ENCODE assay signal across 8 cellular contexts in the genomic region with DNA sequence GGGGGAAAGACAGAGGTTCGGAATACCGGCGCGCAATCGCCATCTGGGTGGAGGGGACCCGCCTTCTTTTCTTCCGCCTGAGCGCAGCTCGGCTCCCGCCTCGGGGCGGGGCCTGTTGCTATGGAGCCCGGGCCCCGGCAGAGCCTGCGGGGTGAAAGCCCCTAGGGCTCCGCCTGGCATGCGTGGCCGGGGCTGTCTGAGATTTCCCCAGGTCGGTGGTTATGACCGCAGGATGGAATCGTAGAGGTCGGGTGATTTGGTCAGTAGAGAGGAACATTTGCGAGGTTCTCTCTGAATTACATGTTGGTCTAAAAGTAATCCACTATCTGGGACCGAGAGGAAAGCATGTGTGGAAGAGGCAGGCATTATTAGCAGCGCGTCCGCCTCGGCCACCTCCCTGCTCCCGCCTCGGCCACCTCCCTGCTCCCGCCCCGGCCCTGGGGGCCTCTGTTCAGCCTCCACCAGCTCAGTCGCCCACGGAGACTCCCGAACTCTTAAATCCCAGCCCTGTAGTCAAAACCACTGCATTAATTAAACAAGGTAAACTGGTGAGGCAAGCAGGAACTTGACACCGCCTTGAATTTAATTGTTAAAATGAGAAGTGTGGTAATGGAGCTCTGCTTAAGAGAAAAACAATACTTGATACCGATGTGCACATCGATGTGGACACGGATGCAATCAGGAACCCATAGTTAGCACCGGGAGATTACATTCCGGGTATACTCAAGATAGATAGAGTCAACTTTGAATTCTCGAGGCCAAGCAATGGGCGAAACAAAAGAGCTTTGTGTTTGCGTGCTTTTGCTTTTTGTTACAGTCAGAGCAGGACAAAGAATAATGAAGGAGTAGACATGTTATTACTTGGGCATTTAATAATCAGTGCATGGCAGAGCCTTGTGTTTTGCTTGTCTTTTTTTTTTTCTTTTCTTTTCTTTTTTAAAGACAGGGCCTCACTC. TPM values are rescaled to one million over a fixed set of nuclear protein-coding genes. Genes with fewer than 3 reads are reported as not detected.
DNase-seq lines count a peak whose midpoint lies in the region; ATAC-seq lines count a peak whose summit lies in the region.

No MANE protein-coding gene starts in this region.

- no peaks in the 10 kb centered on the region for H3K36me3 Mint-ChIP-seq in activated CD4-positive, alpha-beta T cell treated with anti-CD3 and anti-CD28 coated beads, Interleukin-2, amount 10 ng/mL, durations not matched to agents 7 days and 5 days (ENCODE audit: low read depth)

- H3K4me1 Mint-ChIP-seq in activated CD4-positive, alpha-beta T cell treated with anti-CD3 and anti-CD28 coated beads, Interleukin-2, amount 10 ng/mL, durations not matched to agents 7 days and 5 days = peaks cover 26% of the 10 kb centered on the region

- H3K27ac Mint-ChIP-seq in activated CD4-positive, alpha-beta T cell treated with anti-CD3 and anti-CD28 coated beads, Interleukin-2, amount 10 ng/mL, durations not matched to agents 7 days and 5 days = peak overlapping the region; percentile 89

- H3K27me3 Mint-ChIP-seq in activated CD4-positive, alpha-beta T cell treated with anti-CD3 and anti-CD28 coated beads, Interleukin-2, amount 10 ng/mL, durations not matched to agents 7 days and 5 days = peaks cover 4% of the 10 kb centered on the region

- POLR2A ChIA-PET in activated CD4-positive, alpha-beta T cell treated with anti-CD3 and anti-CD28 coated beads, Interleukin-2, amount 10 ng/mL, durations not matched to agents 7 days and 5 days (lab: Charles Lee) = no interaction called here

- CTCF ChIA-PET in activated CD4-positive, alpha-beta T cell treated with anti-CD3 and anti-CD28 coated beads, Interleukin-2, amount 10 ng/mL, durations not matched to agents 7 days and 5 days (lab: Charles Lee) = interaction anchor here (0.6 to 1.2 kb wide), 4 partner anchors 16 to 333 kb away, joined by 3 read pairs; a partner anchor contains a TSS

- ATAC-seq in GM19025 (IDR thresholded peaks at IDR 0.05; ENCODE audit: low read depth, unreplicated experiment) (peak; percentile 98), HG03159 (IDR thresholded peaks at IDR 0.05; ENCODE audit: unreplicated experiment) (peak; percentile 98)

- H3K4me3 Mint-ChIP-seq in activated CD4-positive, alpha-beta T cell treated with anti-CD3 and anti-CD28 coated beads, Interleukin-2, amount 10 ng/mL, durations not matched to agents 7 days and 5 days = peak overlapping the region; percentile 84

- H3K9me3 Mint-ChIP-seq in activated CD4-positive, alpha-beta T cell treated with anti-CD3 and anti-CD28 coated beads, Interleukin-2, amount 10 ng/mL, durations not matched to agents 7 days and 5 days = no peaks in the 10 kb centered on the region

- DNase-seq in AG08396 (ENCODE audit: low spot score) (peak; percentile 94), NCI-H446 treated with DMSO at 0.1 percent for 48 hours (lab: John Stamatoyannopoulos, UW) (peak; percentile 46), cortex of kidney (lab: John Stamatoyannopoulos, UW) (peak; percentile 11), left kidney (ENCODE audit: low read depth, low spot score) (peak; percentile 96)
- DNase-seq in activated CD4-positive, alpha-beta T cell treated with anti-CD3 and anti-CD28 coated beads, Interleukin-2, amount 10 ng/mL, durations not matched to agents 7 days and 5 days = peak; percentile 85
- peak; percentile 69 to 72 for DNase-seq in stimulated activated CD4-positive, alpha-beta T cell treated with anti-CD3 and anti-CD28 coated beads, Interleukin-2, amount 100 ng/mL, for 48 hours

RNA-seq across cellular contexts. Expression of a gene that starts 45.2 kb away (rescaled TPM):
- total RNA-seq in activated CD4-positive, alpha-beta T cell treated with anti-CD3 and anti-CD28 coated beads, Interleukin-2, amount 10 ng/mL, durations not matched to agents 7 days and 5 days = under 1 TPM; 0.20 to 0.44 TPM

Comparison
In these comparisons a context has a peak if more than half of its experiments do, and no peak if none do; other contexts are left out.
1. Peak in every context shown above with its lines: DNase-seq and ATAC-seq.
2. DNase-seq: peak in every context shown above with its lines; median percentile 96 in left kidney; 94 in AG08396; 85 in activated CD4-positive, alpha-beta T cell treated with anti-CD3 and anti-CD28 coated beads, Interleukin-2, amount 10 ng/mL, durations not matched to agents 7 days and 5 days; 70 in stimulated activated CD4-positive, alpha-beta T cell treated with anti-CD3 and anti-CD28 coated beads, Interleukin-2, amount 100 ng/mL, for 48 hours; 46 in NCI-H446 treated with DMSO at 0.1 percent for 48 hours; 11 in cortex of kidney.